11 cellular contexts compared by ENCODE assay signal in the genomic region with DNA sequence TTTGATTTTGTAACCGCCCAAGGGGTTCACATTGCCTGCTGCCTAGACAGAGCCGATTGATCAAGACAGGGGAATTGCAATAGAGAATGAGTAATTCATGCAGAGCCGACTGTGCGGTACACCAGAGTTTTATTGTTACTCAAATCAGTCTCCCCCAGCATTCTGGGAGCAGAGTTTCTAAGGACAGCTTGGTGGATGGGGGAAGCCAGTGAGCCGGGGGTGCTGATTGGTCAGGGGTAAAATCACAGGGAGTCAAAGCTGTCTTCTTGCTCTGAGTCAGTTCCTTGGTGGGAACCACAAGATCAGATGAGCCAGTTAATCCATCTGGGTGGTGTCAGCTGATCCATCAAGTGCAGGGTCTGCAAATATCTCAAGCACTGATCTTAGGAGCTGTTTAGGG.
DNase-seq lines count a peak whose midpoint lies in the region; ATAC-seq and TF ChIP-seq lines count a peak whose summit lies in the region.
"Had no signal": no experiment of that assay in that cellular context is flagged by ENCODE, and none has a peak within 500 bp of the region (broad histone marks: within the 10 kb centered on the region; RNA-seq: fewer than 3 reads in every experiment).

No MANE protein-coding gene starts in this region.

- intact Hi-C loops in testis (cut with DNase I; ENCODE audit: low total_unique reads), result no loop called here

- no peak overlapping the region for H3K27ac ChIP-seq in testis
- H3K27ac ChIP-seq: gastroesophageal sphincter had no signal

- H3K4me3 ChIP-seq in astrocyte of the spinal cord (ENCODE audit: low read depth, low read length) (no peak overlapping the region), testis (no peak overlapping the region)
- H3K4me3 ChIP-seq: gastroesophageal sphincter had no signal

- no peaks in the 10 kb centered on the region for H3K36me3 ChIP-seq in testis (ENCODE audit: low read depth, missing control alignments)
- H3K36me3 ChIP-seq: gastroesophageal sphincter had no signal

- in situ Hi-C loops in astrocyte of the spinal cord (cut with HindIII; ENCODE audit: low sequenced_read_pairs), result no loop called here

- no peaks in the 10 kb centered on the region for H3K9me3 ChIP-seq in testis

- H3K4me1 ChIP-seq in testis, result no peaks in the 10 kb centered on the region
- H3K4me1 ChIP-seq: gastroesophageal sphincter had no signal

- 95% methylated on average over 5 of the region's 5 CpGs for WGBS in testis, 2 donors

- H3K27me3 ChIP-seq in testis, result no peaks in the 10 kb centered on the region
- H3K27me3 ChIP-seq: gastroesophageal sphincter had no signal

- no peak for TF ChIP-seq POLR2A in testis (IDR thresholded peaks at IDR 0.05)

- ATAC-seq in GM21360 (IDR thresholded peaks at IDR 0.05; ENCODE audit: unreplicated experiment) (no peak), HG03045 (IDR thresholded peaks at IDR 0.05; ENCODE audit: unreplicated experiment) (no peak)
- ATAC-seq: gastroesophageal sphincter had no signal

- TF ChIP-seq CTCF in astrocyte of the spinal cord (IDR thresholded peaks at IDR 0.05; ENCODE audit: low read depth, low read length) (no peak), testis (IDR thresholded peaks at IDR 0.05) (no peak)

- peak; percentile 13 for DNase-seq in H4 (ENCODE audit: low spot score)
- DNase-seq in T1000 (lab: John Stamatoyannopoulos, UW), result peak; percentile 80
- peak; percentile 37 for DNase-seq in astrocyte of the spinal cord (ENCODE audit: low read depth, low spot score)
- peak; percentile 65 for DNase-seq in stimulated activated CD4-positive, alpha-beta T cell treated with anti-CD3 and anti-CD28 coated beads, Interleukin-4, amount 100 ng/mL, for 24 hours
- DNase-seq in testis, result no peak
- DNase-seq: cerebellar nuclear complex, H7, NCI-H146 had no signal
